ENCODE assay signal across 10 cellular contexts in the genomic region with DNA sequence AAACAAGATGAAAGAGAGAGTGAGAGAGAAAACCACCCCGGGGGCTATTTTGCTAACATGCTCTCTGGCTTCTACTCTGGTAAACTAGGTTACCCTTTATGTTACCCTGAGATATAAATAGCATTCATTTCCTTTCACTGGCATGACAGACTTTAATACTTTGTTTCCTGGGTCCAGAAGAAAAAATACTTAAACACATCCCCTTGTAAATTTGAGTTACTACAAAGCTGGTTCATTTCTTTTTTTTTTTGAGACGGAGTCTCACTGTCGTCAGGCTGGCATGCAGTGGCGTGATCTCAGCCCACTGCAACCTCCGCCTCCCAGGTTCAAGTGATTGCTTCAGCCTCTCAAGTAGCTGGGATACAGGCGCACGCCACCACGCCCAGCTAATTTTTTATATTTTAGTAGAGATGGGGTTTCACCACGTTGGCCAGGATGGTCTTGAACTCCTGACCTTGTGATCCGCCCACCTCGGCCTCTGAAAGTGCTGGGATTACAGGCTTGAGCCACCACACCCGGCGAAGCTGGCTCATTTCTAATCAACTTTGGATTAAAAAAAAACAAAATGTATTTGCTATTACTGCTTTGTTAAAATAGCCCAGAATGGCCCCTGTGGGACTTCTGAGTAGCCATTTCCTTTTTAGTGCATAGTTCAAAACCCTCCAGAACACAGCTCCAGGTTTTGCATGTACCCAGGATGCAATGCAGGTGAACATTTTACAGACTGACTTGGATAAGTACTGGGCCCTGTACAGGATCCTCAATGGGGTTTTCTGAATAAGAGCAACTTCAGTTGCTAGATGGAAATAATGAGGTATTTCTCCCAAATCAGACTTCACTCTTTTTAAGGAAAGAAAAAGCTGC. TPM values are rescaled to one million over a fixed set of nuclear protein-coding genes. Genes with fewer than 3 reads are reported as not detected.
A peak's percentile ranks its signal among the peaks of the same experiment; 100 is the strongest.
DNase-seq lines count a peak whose midpoint lies in the region; ATAC-seq and FAIRE-seq lines count a peak whose summit lies in the region.
"Had no signal": no experiment of that assay in that cellular context is flagged by ENCODE, and none has a peak within 500 bp of the region (broad histone marks: within the 10 kb centered on the region; RNA-seq: fewer than 3 reads in every experiment).

No MANE protein-coding gene starts in this region.

- peak; percentile 60 for DNase-seq in activated CD8-positive, alpha-beta memory T cell treated with anti-CD3 and anti-CD28 coated beads for 24 hours
- DNase-seq in activated CD8-positive, alpha-beta memory T cell treated with anti-CD3 and anti-CD28 coated beads, Interleukin-2, amount 50 U/mL, for 48 hours: no peak
- DNase-seq in stimulated activated effector memory CD8-positive, alpha-beta T cell treated with anti-CD3 and anti-CD28 coated beads, Interleukin-12 subunit alpha, Interleukin-12 subunit beta, amount 100 ng/mL, for 72 hours (ENCODE audit: low spot score in 2 of 2): no peak
- DNase-seq in urothelium cell line (ENCODE audit: low spot score) (no peak), MG63 (no peak)

- peaks cover 29% of the 10 kb centered on the region for H3K36me3 ChIP-seq in MG63

- H3K9me3 ChIP-seq in MG63: no peaks in the 10 kb centered on the region

- FAIRE-seq in urothelium cell line (lab: Jason Lieb, UNC): no peak

- peak overlapping the region; percentile 54 for H3K4me3 Mint-ChIP-seq in activated naive CD4-positive, alpha-beta T cell treated with anti-CD3 and anti-CD28 coated beads, Interleukin-2, amount 50 U/mL, for 24 hours
- H3K4me3 Mint-ChIP-seq in stimulated activated effector memory CD8-positive, alpha-beta T cell treated with anti-CD3 and anti-CD28 coated beads, Interleukin-12 subunit alpha, Interleukin-12 subunit beta, amount 100 ng/mL, for 72 hours: peak overlapping the region; percentile 46

- H3K9me3 Mint-ChIP-seq in activated naive CD4-positive, alpha-beta T cell treated with anti-CD3 and anti-CD28 coated beads, Interleukin-2, amount 50 U/mL, for 24 hours: no peaks in the 10 kb centered on the region
- H3K9me3 Mint-ChIP-seq in stimulated activated effector memory CD8-positive, alpha-beta T cell treated with anti-CD3 and anti-CD28 coated beads, Interleukin-12 subunit alpha, Interleukin-12 subunit beta, amount 100 ng/mL, for 72 hours: no peaks in the 10 kb centered on the region
- H3K9me3 Mint-ChIP-seq: brain had no signal

- H3K27me3 Mint-ChIP-seq in activated naive CD4-positive, alpha-beta T cell treated with anti-CD3 and anti-CD28 coated beads, Interleukin-2, amount 50 U/mL, for 24 hours: no peaks in the 10 kb centered on the region
- H3K27me3 Mint-ChIP-seq: brain had no signal

- H3K4me1 Mint-ChIP-seq in activated naive CD4-positive, alpha-beta T cell treated with anti-CD3 and anti-CD28 coated beads, Interleukin-2, amount 50 U/mL, for 24 hours: peaks cover 50% of the 10 kb centered on the region
- peaks cover 54% of the 10 kb centered on the region for H3K4me1 Mint-ChIP-seq in stimulated activated effector memory CD8-positive, alpha-beta T cell treated with anti-CD3 and anti-CD28 coated beads, Interleukin-12 subunit alpha, Interleukin-12 subunit beta, amount 100 ng/mL, for 72 hours

- peak overlapping the region; percentile 80 for H3K27ac Mint-ChIP-seq in activated naive CD4-positive, alpha-beta T cell treated with anti-CD3 and anti-CD28 coated beads, Interleukin-2, amount 50 U/mL, for 24 hours
- H3K27ac Mint-ChIP-seq in stimulated activated effector memory CD8-positive, alpha-beta T cell treated with anti-CD3 and anti-CD28 coated beads, Interleukin-12 subunit alpha, Interleukin-12 subunit beta, amount 100 ng/mL, for 72 hours: peak overlapping the region; percentile 85

- H3K36me3 Mint-ChIP-seq in activated naive CD4-positive, alpha-beta T cell treated with anti-CD3 and anti-CD28 coated beads, Interleukin-2, amount 50 U/mL, for 24 hours: peaks cover 5% of the 10 kb centered on the region
- peaks cover 27% of the 10 kb centered on the region for H3K36me3 Mint-ChIP-seq in stimulated activated effector memory CD8-positive, alpha-beta T cell treated with anti-CD3 and anti-CD28 coated beads, Interleukin-12 subunit alpha, Interleukin-12 subunit beta, amount 100 ng/mL, for 72 hours

- no peak overlapping the region for H3K4me3 ChIP-seq in MG63
- H3K4me3 ChIP-seq: smooth muscle cell had no signal

- ATAC-seq in HG03060 (IDR thresholded peaks at IDR 0.05; ENCODE audit: low read depth, unreplicated experiment) (peak; percentile 35), GM18873 (IDR thresholded peaks at IDR 0.05; ENCODE audit: low FRiP score, unreplicated experiment) (no peak)
- ATAC-seq in stimulated activated effector memory CD8-positive, alpha-beta T cell treated with anti-CD3 and anti-CD28 coated beads, Interleukin-12 subunit alpha, Interleukin-12 subunit beta, amount 100 ng/mL, for 72 hours: peak; percentile 47

- no peaks in the 10 kb centered on the region for H3K27me3 ChIP-seq in MG63

RNA-seq across cellular contexts. Expression of gene INPP5B, which starts 20.6 kb away (rescaled TPM):
- total RNA-seq in MG63 (2014; rRNA removed; shearing (Covaris generic); ENCODE audit: low replicate concordance): 12.4 and 19.2 TPM in 2 replicates
